In the genomic region with DNA sequence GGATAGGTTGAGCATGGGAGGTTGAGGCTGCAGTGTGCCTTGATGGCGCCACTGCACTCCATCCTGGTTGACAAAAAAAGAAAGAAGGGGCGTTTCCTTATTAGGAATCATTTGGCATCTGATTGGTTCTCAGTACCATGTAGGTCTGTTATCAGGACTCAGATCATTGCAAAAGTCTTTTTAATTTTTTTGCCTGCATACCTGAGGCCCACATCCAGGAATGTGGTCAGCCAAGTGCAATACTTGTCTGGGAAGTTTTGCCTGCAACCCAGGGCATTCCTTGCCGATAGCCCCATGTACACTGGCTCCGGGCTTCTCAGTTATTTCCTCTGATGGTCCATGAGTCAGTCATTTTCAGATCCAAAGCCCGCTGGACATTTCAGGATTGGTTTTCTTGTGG, we compare ENCODE assay signal across 13 cellular contexts. TPM values are rescaled to one million over a fixed set of nuclear protein-coding genes. Genes with fewer than 3 reads are reported as not detected.
DNase-seq lines count a peak whose midpoint lies in the region; ATAC-seq and TF ChIP-seq lines count a peak whose summit lies in the region.
"Had no signal": no experiment of that assay in that cellular context is flagged by ENCODE, and none has a peak within 500 bp of the region (broad histone marks: within the 10 kb centered on the region; RNA-seq: fewer than 3 reads in every experiment).

No MANE protein-coding gene starts in this region.

- peaks cover 32 to 38% of the 10 kb centered on the region in 2 donors for H3K36me3 ChIP-seq in thyroid gland

- H3K27me3 ChIP-seq in thyroid gland = no peaks in the 10 kb centered on the region
- H3K27me3 ChIP-seq: neutrophil had no signal

- peaks cover 30% of the 10 kb centered on the region for H3K4me1 Mint-ChIP-seq in T-helper 17 cell

- ATAC-seq in T-helper 17 cell (no peak), GM21717 (IDR thresholded peaks at IDR 0.05; ENCODE audit: unreplicated experiment) (no peak)

- H3K36me3 Mint-ChIP-seq in T-helper 17 cell (ENCODE audit: low read depth) = peaks cover 8% of the 10 kb centered on the region

- H3K4me1 ChIP-seq in thyroid gland = peaks cover 13 to 21% of the 10 kb centered on the region in 2 donors

- no peak for TF ChIP-seq CTCF in thyroid gland (IDR thresholded peaks at IDR 0.05)

- intact Hi-C loops in thyroid gland (cut with DNase I) = loop anchor here (5.0 to 10.0 kb wide), 2 partner anchors 95 to 157 kb away; a partner anchor contains a TSS

- TF ChIP-seq POLR2A in thyroid gland (IDR thresholded peaks at IDR 0.05) = no peak

- H3K27ac ChIP-seq in thyroid gland = peak overlapping the region in 2 of 3 donors; percentile 11 to 12
- H3K27ac ChIP-seq: neutrophil had no signal

- no peaks in the 10 kb centered on the region for H3K27me3 Mint-ChIP-seq in T-helper 17 cell

- DNase-seq in SIG-M5 treated with dmso at 0.1 percent for 504 hours (lab: John Stamatoyannopoulos, UW; ENCODE audit: unreplicated experiment) (peak; percentile 67), SIG-M5 (lab: John Stamatoyannopoulos, UW) (no peak), T-helper 17 cell (no peak), iPS-NIHi11 (ENCODE audit: low spot score) (peak; percentile 36), thyroid gland (peak; percentile 64 to 69), SW480 (ENCODE audit: low spot score) (no peak)
- DNase-seq in stimulated activated CD8-positive, alpha-beta memory T cell treated with anti-CD3 and anti-CD28 coated beads, Interleukin-4, amount 100 ng/mL, for 48 hours = no peak
- DNase-seq: 8988T; effector CD8-positive, alpha-beta T cell; NCI-H1092 treated with DMSO at 0.1 percent for 48 hours; NCI-H524 had no signal

- WGBS in thyroid gland, 2 donors = 72 to 81% methylated on average over 5 of the region's 5 CpGs

- H3K9me3 ChIP-seq in T-helper 17 cell (ENCODE audit: control insufficient read depth, low read length, poor library complexity, severe bottlenecking) (no peaks in the 10 kb centered on the region), thyroid gland (no peaks in the 10 kb centered on the region)
- H3K9me3 ChIP-seq: neutrophil had no signal

- no peak overlapping the region for H3K4me3 Mint-ChIP-seq in T-helper 17 cell

- peak overlapping the region; percentile 69 for H3K27ac Mint-ChIP-seq in T-helper 17 cell

- no peak overlapping the region for H3K4me3 ChIP-seq in thyroid gland (replicated peaks in 1 of 3)

RNA-seq across cellular contexts. Expression of a gene that starts 50.1 kb away (rescaled TPM):
- 10 to 100 TPM; 76.0 to 84.4 TPM for total RNA-seq in T-helper 17 cell
- 10 to 100 TPM; 49.4 to 76.0 (median 62.6) TPM for total RNA-seq in thyroid gland

Comparison
In these comparisons a context has a peak if more than half of its experiments do, and no peak if none do; other contexts are left out.
1. DNase-seq: peak in SIG-M5 treated with dmso at 0.1 percent for 504 hours (single experiment), iPS-NIHi11 (single experiment) and thyroid gland (2 of 2); none in SIG-M5 (single experiment), T-helper 17 cell (0 of 3), SW480 (single experiment) and stimulated activated CD8-positive, alpha-beta memory T cell treated with anti-CD3 and anti-CD28 coated beads, Interleukin-4, amount 100 ng/mL, for 48 hours (single experiment).